In the genomic region with DNA sequence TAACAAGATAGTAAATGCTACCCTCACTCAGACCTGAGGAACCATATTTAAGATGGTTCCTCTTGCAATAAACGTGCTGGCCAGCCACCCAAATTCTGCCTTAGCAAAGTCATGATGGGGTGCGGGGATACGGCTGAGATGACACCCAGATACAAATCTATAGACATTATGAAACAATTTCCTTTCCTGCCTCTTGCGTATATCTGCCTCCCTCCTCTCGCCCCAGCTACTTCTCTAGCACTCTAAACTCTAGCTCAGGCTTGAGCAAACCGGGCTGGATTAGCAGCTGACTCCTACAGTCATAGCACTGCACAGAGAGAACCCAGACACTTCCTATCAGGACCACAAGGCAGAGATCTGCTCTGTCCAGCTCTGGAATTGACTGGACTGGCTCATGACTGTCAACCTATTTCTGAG, we compare ENCODE assay signal across 14 cellular contexts. TPM values are rescaled to one million over a fixed set of nuclear protein-coding genes. Genes with fewer than 3 reads are reported as not detected.
A peak's percentile ranks its signal among the peaks of the same experiment; 100 is the strongest.
DNase-seq lines count a peak whose midpoint lies in the region; ATAC-seq and TF ChIP-seq lines count a peak whose summit lies in the region.
"Had no signal": no experiment of that assay in that cellular context is flagged by ENCODE, and none has a peak within 500 bp of the region (broad histone marks: within the 10 kb centered on the region; RNA-seq: fewer than 3 reads in every experiment).

No MANE protein-coding gene starts in this region.

- H3K4me1 Mint-ChIP-seq in H9: no peaks in the 10 kb centered on the region
- no peaks in the 10 kb centered on the region for H3K4me1 Mint-ChIP-seq in osteocyte (ENCODE audit: unreplicated experiment)

- CTCF ChIA-PET in OCI-LY7 (lab: Charles Lee; ENCODE audit: unreplicated experiment): no interaction called here

- POLR2A ChIA-PET in OCI-LY7 (lab: Charles Lee): interaction anchor here (0.7 kb wide), 1 partner anchor 184 kb away, joined by 3 read pairs; no protein-coding TSS in a partner anchor

- H3T11ph ChIP-seq in H9 (ENCODE audit: low read length): no peak overlapping the region

- intact Hi-C loops in OCI-LY7 (cut with micrococcal nuclease; ENCODE audit: unreplicated experiment) (no loop called here), heart right ventricle (cut with DNase I) (no loop called here), sciatic nerve (cut with DNase I) (no loop called here), breast epithelium (cut with DNase I; ENCODE audit: low total_unique reads) (no loop called here)

- H3K27me3 Mint-ChIP-seq in H9 (ENCODE audit: low read depth): peaks cover 63% of the 10 kb centered on the region
- H3K27me3 Mint-ChIP-seq in osteocyte (ENCODE audit: unreplicated experiment): peaks cover 6% of the 10 kb centered on the region
- H3K27me3 Mint-ChIP-seq: activated naive CD8-positive, alpha-beta T cell had no signal

- no peak overlapping the region for H3K23ac ChIP-seq in H9 (ENCODE audit: insufficient read length, low read depth, low read length)

- no peak overlapping the region for H3K27ac ChIP-seq in H9 (ENCODE audit: insufficient read length, low read depth, low read length)
- H3K27ac ChIP-seq in OCI-LY7 (ENCODE audit: low read depth, low read length, poor library complexity, severe bottlenecking): no peak overlapping the region
- H3K27ac ChIP-seq in heart right ventricle: peak overlapping the region in 1 of 10 donors; percentile 86
- no peak overlapping the region for H3K27ac ChIP-seq in breast epithelium
- H3K27ac ChIP-seq: esophagus muscularis mucosa had no signal

- no peaks in the 10 kb centered on the region for H4K20me1 ChIP-seq in H9 (ENCODE audit: control insufficient read depth, insufficient read depth, insufficient read length)
- no peaks in the 10 kb centered on the region for H4K20me1 ChIP-seq in OCI-LY7 (ENCODE audit: insufficient read depth, low read length)

- H3K18ac ChIP-seq in H9 (ENCODE audit: insufficient read length, low read depth, low read length): no peak overlapping the region

- no peak overlapping the region for H4K5ac ChIP-seq in H9 (ENCODE audit: insufficient read length, low read depth, low read length)

- H2BK15ac ChIP-seq in H9 (ENCODE audit: low read depth, low read length): no peak overlapping the region

- no peak for TF ChIP-seq CTCF in H9 (conservative IDR thresholded peaks at IDR 0.05)
- no peak for TF ChIP-seq CTCF in OCI-LY7 (conservative IDR thresholded peaks at IDR 0.05; ENCODE audit: low read length)
- no peak for TF ChIP-seq CTCF in heart right ventricle (IDR thresholded peaks at IDR 0.05)
- TF ChIP-seq CTCF in osteocyte (IDR thresholded peaks at IDR 0.05): no peak
- TF ChIP-seq CTCF in breast epithelium (IDR thresholded peaks at IDR 0.05): no peak

- H2AFZ ChIP-seq in H9 (ENCODE audit: low read length) (no peak overlapping the region), OCI-LY7 (ENCODE audit: low read length) (no peak overlapping the region)

- H2BK5ac ChIP-seq in H9 (ENCODE audit: insufficient read length, low read length): no peak overlapping the region

- no peaks in the 10 kb centered on the region for H3K9me2 ChIP-seq in OCI-LY7 (ENCODE audit: insufficient read depth, low read length)

- ATAC-seq in heart right ventricle (peak in 6 of 8 donors; percentile 42 to 72 (median 66)), sciatic nerve (peak; percentile 88)

- H3K79me2 ChIP-seq in H9 (ENCODE audit: insufficient read depth, low read length) (no peaks in the 10 kb centered on the region), OCI-LY7 (ENCODE audit: insufficient read depth, low read depth, low read length) (no peaks in the 10 kb centered on the region)

- H3K4ac ChIP-seq in H9 (ENCODE audit: low read depth, low read length): no peak overlapping the region

- no peak for DNase-seq in H9
- peak; percentile 13 for DNase-seq in OCI-LY7 (ENCODE audit: low spot score)
- DNase-seq in heart right ventricle: no peak
- no peak for DNase-seq in sciatic nerve (ENCODE audit: low spot score)
- DNase-seq in osteocyte (ENCODE audit: extremely low spot score, unreplicated experiment): no peak
- DNase-seq in GDM1 (lab: John Stamatoyannopoulos, UW): no peak
- DNase-seq in breast epithelium (ENCODE audit: low spot score in 2 of 2): no peak
- DNase-seq in UCSD-AML1 (lab: John Stamatoyannopoulos, UW; ENCODE audit: unreplicated experiment): no peak
- DNase-seq: activated CD4-positive, alpha-beta memory T cell treated with anti-CD3 and anti-CD28 coated beads, Interleukin-2, amount 10 ng/mL, durations not matched to agents 7 days and 5 days; HFFc6; NCI-H2029 treated with DMSO at 0.1 percent for 48 hours had no signal

- H3K36me3 ChIP-seq in OCI-LY7 (ENCODE audit: insufficient read depth, low read length): no peaks in the 10 kb centered on the region
- peaks cover 0 to 6% (median 0%) of the 10 kb centered on the region in 9 donors for H3K36me3 ChIP-seq in heart right ventricle
- H3K36me3 ChIP-seq in breast epithelium: no peaks in the 10 kb centered on the region
- H3K36me3 ChIP-seq: esophagus muscularis mucosa had no signal

- TF ChIP-seq POLR2A in breast epithelium (IDR thresholded peaks at IDR 0.05): no peak

- H2BK12ac ChIP-seq in H9 (ENCODE audit: insufficient read length, low read depth, low read length): no peak overlapping the region

- H3K4me3 ChIP-seq in OCI-LY7 (ENCODE audit: low read depth, low read length, poor library complexity, severe bottlenecking) (no peak overlapping the region), heart right ventricle (no peak overlapping the region), breast epithelium (no peak overlapping the region)
- H3K4me3 ChIP-seq: esophagus muscularis mucosa had no signal

- no peak overlapping the region for H3K9ac ChIP-seq in H9 (ENCODE audit: extremely low read depth, insufficient read length, low read length)

- no peaks in the 10 kb centered on the region for H3K9me3 ChIP-seq in H9 (ENCODE audit: control insufficient read depth, low read depth, low read length)
- H3K9me3 ChIP-seq in OCI-LY7 (ENCODE audit: low read length): no peaks in the 10 kb centered on the region
- no peaks in the 10 kb centered on the region for H3K9me3 ChIP-seq in heart right ventricle
- no peaks in the 10 kb centered on the region for H3K9me3 ChIP-seq in breast epithelium

- H3K36me3 Mint-ChIP-seq in H9 (ENCODE audit: insufficient read depth in 1 of 3, low read depth in 3 of 3) (no peaks in the 10 kb centered on the region), osteocyte (ENCODE audit: unreplicated experiment) (no peaks in the 10 kb centered on the region)
- H3K36me3 Mint-ChIP-seq: activated naive CD8-positive, alpha-beta T cell had no signal

- H3K4me1 ChIP-seq in H9 (ENCODE audit: insufficient read depth, low read length) (no peaks in the 10 kb centered on the region), OCI-LY7 (ENCODE audit: insufficient read depth, low read length, poor library complexity, severe bottlenecking) (peaks cover 29% of the 10 kb centered on the region), heart right ventricle (peaks cover 0 to 36% (median 0%) of the 10 kb centered on the region in 9 donors), breast epithelium (no peaks in the 10 kb centered on the region)
- H3K4me1 ChIP-seq: esophagus muscularis mucosa had no signal

- no peak overlapping the region for H2AK5ac ChIP-seq in H9 (ENCODE audit: insufficient read length, low read length)

- no peak overlapping the region for H4K91ac ChIP-seq in H9 (ENCODE audit: insufficient read length, low read depth, low read length)

- H3K79me1 ChIP-seq in H9 (ENCODE audit: insufficient read depth, low read depth, low read length, poor library complexity, severe bottlenecking): no peaks in the 10 kb centered on the region

- H3K4me3 Mint-ChIP-seq in H9 (no peak overlapping the region), osteocyte (ENCODE audit: unreplicated experiment) (no peak overlapping the region)
- H3K4me3 Mint-ChIP-seq: activated CD4-positive, alpha-beta memory T cell treated with anti-CD3 and anti-CD28 coated beads, Interleukin-2, amount 10 ng/mL, durations not matched to agents 7 days and 5 days; activated naive CD8-positive, alpha-beta T cell; HFFc6; T-helper 1 cell treated with Interleukin-12 subunit alpha and Interleukin-12 subunit beta and Interleukin-4 antibody, amounts not matched to agents 30 μg/mL and 1 μg/mL, for 36 hours had no signal

- H3K27ac Mint-ChIP-seq in H9: no peak overlapping the region
- no peak overlapping the region for H3K27ac Mint-ChIP-seq in osteocyte (ENCODE audit: unreplicated experiment)
- H3K27ac Mint-ChIP-seq: activated CD4-positive, alpha-beta memory T cell treated with anti-CD3 and anti-CD28 coated beads, Interleukin-2, amount 10 ng/mL, durations not matched to agents 7 days and 5 days; activated naive CD8-positive, alpha-beta T cell; HFFc6; T-helper 1 cell treated with Interleukin-12 subunit alpha and Interleukin-12 subunit beta and Interleukin-4 antibody, amounts not matched to agents 30 μg/mL and 1 μg/mL, for 36 hours had no signal

- no TSS peak for BruUV-seq in OCI-LY7 (replicated peaks; lab: Mats Ljungman, UMichigan)

- H3K23me2 ChIP-seq in H9 (ENCODE audit: insufficient read length, low read depth, low read length, poor library complexity, severe bottlenecking): no peaks in the 10 kb centered on the region

- H2BK120ac ChIP-seq in H9 (ENCODE audit: low read depth, low read length, poor library complexity, severe bottlenecking): no peak overlapping the region

- H3K27me3 ChIP-seq in H9 (ENCODE audit: insufficient read depth, low read length) (no peaks in the 10 kb centered on the region), heart right ventricle (peaks cover 0 to 28% (median 9%) of the 10 kb centered on the region in 7 donors), breast epithelium (peaks cover 0 to 10% of the 10 kb centered on the region in 2 donors)

- no peak overlapping the region for H2BK20ac ChIP-seq in H9 (ENCODE audit: low read depth, low read length, poor library complexity, severe bottlenecking)

- H3K56ac ChIP-seq in H9 (ENCODE audit: insufficient read length, low read depth, low read length): no peak overlapping the region

- no CpG with 5 or more reads among the region's 6 CpGs for WGBS in H9 (ENCODE audit: extremely low coverage, insufficient read length, low lambda C conversion rate)
- WGBS in heart right ventricle, 2 donors: 64 to 67% methylated on average over 6 of the region's 6 CpGs

- 0 out of 2 replicates have a peak overlapping the region, but pooled peaks have one; percentile 13 for H3K14ac ChIP-seq in H9 (ENCODE audit: insufficient read depth, low read length)

- H3K9me3 Mint-ChIP-seq in H9 (peaks cover 3 to 8% of the 10 kb centered on the region in 2 experiments; a peak in 3 of 5 replicates), osteocyte (ENCODE audit: unreplicated experiment) (no peaks in the 10 kb centered on the region)

- H4K8ac ChIP-seq in H9 (replicated peaks; ENCODE audit: insufficient read length, low read depth, low read length): no peak overlapping the region

- H3K4me2 ChIP-seq in H9 (ENCODE audit: insufficient read depth, insufficient read length, low read length): no peak overlapping the region
- no peak overlapping the region for H3K4me2 ChIP-seq in OCI-LY7 (ENCODE audit: low read length)

RNA-seq across cellular contexts. Expression of a gene that starts 22.3 kb away (rescaled TPM):
- not detected in 2 replicates for total RNA-seq in H9 (2021)
- not detected in 2 replicates for total RNA-seq in OCI-LY7 (2014; rRNA removed; shearing (Covaris generic))
- not detected in 2 replicates for total RNA-seq in OCI-LY7 (2022)
- 1 to 10 TPM in 1 of 10 donors, under 1 TPM in 6, not detected in 3; 0.13 to 4.5 (median 0.34) TPM for total RNA-seq in heart right ventricle
- polyA plus RNA-seq in heart right ventricle: under 1 TPM; 0.15 to 0.36 TPM
- 2.5 TPM for total RNA-seq in sciatic nerve
- not detected in 2 replicates for total RNA-seq in osteocyte
- total RNA-seq in breast epithelium: 1 to 10 TPM in 1 of 3 donors, under 1 TPM in 2; 0.32 to 2.0 (median 0.98) TPM
- total RNA-seq: activated CD4-positive, alpha-beta memory T cell treated with anti-CD3 and anti-CD28 coated beads, Interleukin-2, amount 10 ng/mL, durations not matched to agents 7 days and 5 days; HFFc6 had no signal

RNA-seq across cellular contexts. Expression of a gene that starts 46.6 kb away (rescaled TPM):
- total RNA-seq in H9 (2021) (2.5 and 3.6 TPM in 2 replicates), OCI-LY7 (2022) (12.7 and 18.9 TPM in 2 replicates), heart right ventricle (1 to 10 TPM in 9 of 10 donors, under 1 TPM in 1; 0.95 to 2.8 (median 1.6) TPM), sciatic nerve (3.6 TPM), osteocyte (not detected in 2 replicates), breast epithelium (1 to 10 TPM in 2 of 3 donors, under 1 TPM in 1; 0.98 to 2.1 (median 2.0) TPM)
- total RNA-seq in OCI-LY7 (2014; rRNA removed; shearing (Covaris generic)): 2.8 and 6.3 TPM in 2 replicates
- polyA plus RNA-seq in heart right ventricle: 1 to 10 TPM in 1 of 2 donors, under 1 TPM in 1; 0.93 to 2.7 TPM

RNA-seq across cellular contexts. Expression of a gene that starts 58.0 kb away (rescaled TPM):
- total RNA-seq in H9 (2021) (74.4 and 78.7 TPM in 2 replicates), OCI-LY7 (2022) (116 and 122 TPM in 2 replicates), heart right ventricle (10 to 100 TPM in 6 of 10 donors, 1 to 10 TPM in 4; 6.7 to 33.4 (median 12.7) TPM), sciatic nerve (39.0 TPM), osteocyte (117 and 125 TPM in 2 replicates), breast epithelium (10 to 100 TPM; 15.8 to 82.8 (median 36.4) TPM)
- 73.2 and 86.1 TPM in 2 replicates for total RNA-seq in OCI-LY7 (2014; rRNA removed; shearing (Covaris generic))
- polyA plus RNA-seq in heart right ventricle: 10 to 100 TPM in 1 of 2 donors, 1 to 10 TPM in 1; 6.9 to 24.5 TPM
